In genomic region chr5:42767491-42768105, GRCh38 we compare ENCODE assay signal across 7 cellular contexts. TPM values are rescaled to one million over a fixed set of nuclear protein-coding genes. Genes with fewer than 3 reads are reported as not detected.
A peak's percentile ranks its signal among the peaks of the same experiment; 100 is the strongest.
DNase-seq lines count a peak whose midpoint lies in the region; ATAC-seq and TF ChIP-seq lines count a peak whose summit lies in the region.

No MANE protein-coding gene starts in this region.

- DNase-seq in GM03348 (ENCODE audit: low spot score) (peak; percentile 49), Peyer's patch (no peak), fibroblast of mammary gland (ENCODE audit: low read depth) (peak; percentile 61), prostate gland (ENCODE audit: low spot score) (no peak)
- no peak for DNase-seq in activated naive CD4-positive, alpha-beta T cell treated with anti-CD3 and anti-CD28 coated beads, Interleukin-2, amount 50 U/mL, for 16 hours
- DNase-seq in stimulated activated CD8-positive, alpha-beta memory T cell treated with anti-CD3 and anti-CD28 coated beads, Interleukin-4, amount 100 ng/mL, for 48 hours = no peak

- intact Hi-C loops in prostate gland (cut with DNase I) = loop anchor here (5.0 to 10.0 kb wide), 3 partner anchors 345 to 900 kb away; partner anchors contain the start of gene GHR

- H3K36me3 ChIP-seq in Peyer's patch = no peaks in the 10 kb centered on the region
- no peaks in the 10 kb centered on the region for H3K36me3 ChIP-seq in prostate gland

- peak; percentile 62 for ATAC-seq in HG02798 (IDR thresholded peaks at IDR 0.05; ENCODE audit: poor library complexity, unreplicated experiment)

- H3K27ac ChIP-seq in Peyer's patch (no peak overlapping the region), prostate gland (no peak overlapping the region)

- no peaks in the 10 kb centered on the region for H3K4me1 ChIP-seq in Peyer's patch
- no peaks in the 10 kb centered on the region for H3K4me1 ChIP-seq in prostate gland (replicated peaks)

- no peak overlapping the region for H3K4me3 ChIP-seq in Peyer's patch
- H3K4me3 ChIP-seq in fibroblast of mammary gland (ENCODE audit: control insufficient read depth, low read depth, low read length) = no peak overlapping the region
- H3K4me3 ChIP-seq in prostate gland = no peak overlapping the region

- no peaks in the 10 kb centered on the region for H3K9me3 ChIP-seq in Peyer's patch
- H3K9me3 ChIP-seq in prostate gland = no peaks in the 10 kb centered on the region

- 35% methylated on average over 3 of the region's 3 CpGs for WGBS in prostate gland

- H3K27me3 ChIP-seq in Peyer's patch (no peaks in the 10 kb centered on the region), prostate gland (replicated peaks; ENCODE audit: insufficient read depth) (no peaks in the 10 kb centered on the region)

- TF ChIP-seq POLR2A in Peyer's patch (IDR thresholded peaks at IDR 0.05) (no peak), prostate gland (IDR thresholded peaks at IDR 0.05) (no peak)

- TF ChIP-seq CTCF in Peyer's patch (IDR thresholded peaks at IDR 0.05) (peak in 5 of 6 experiments; percentile 27 to 65 (median 55)), fibroblast of mammary gland (conservative IDR thresholded peaks at IDR 0.05; ENCODE audit: control insufficient read depth, insufficient read depth, low read depth, low read length) (peak; percentile 51), prostate gland (IDR thresholded peaks at IDR 0.05) (peak; percentile 13 to 69 (median 53))

RNA-seq across cellular contexts. Expression of gene CCDC152, which starts 11.0 kb away (rescaled TPM):
- total RNA-seq in Peyer's patch (under 1 TPM in 1 of 4 donors, not detected in 3; 0.40 TPM), prostate gland (1 to 10 TPM in 1 of 2 donors, under 1 TPM in 1; 0.36 to 1.8 TPM)

RNA-seq across cellular contexts. Expression of gene SELENOP, which starts 44.1 kb away (rescaled TPM):
- total RNA-seq in Peyer's patch = 1,000 to 10,000 TPM in 3 of 4 donors, 100 to 1,000 TPM in 1; 404 to 5,297 (median 1,595) TPM
- 100 to 1,000 TPM; 228 to 503 TPM for total RNA-seq in prostate gland

Comparison
In these comparisons a context has a peak if more than half of its experiments do, and no peak if none do; other contexts are left out.
1. DNase-seq: peak in GM03348 (single experiment) and fibroblast of mammary gland (single experiment); none in Peyer's patch (0 of 3), prostate gland (single experiment), activated naive CD4-positive, alpha-beta T cell treated with anti-CD3 and anti-CD28 coated beads, Interleukin-2, amount 50 U/mL, for 16 hours (single experiment) and stimulated activated CD8-positive, alpha-beta memory T cell treated with anti-CD3 and anti-CD28 coated beads, Interleukin-4, amount 100 ng/mL, for 48 hours (single experiment).
2. Peak in every context shown above with its lines, with median percentiles within 50 percentile points of each other: CTCF ChIP-seq.